In the genomic region with DNA sequence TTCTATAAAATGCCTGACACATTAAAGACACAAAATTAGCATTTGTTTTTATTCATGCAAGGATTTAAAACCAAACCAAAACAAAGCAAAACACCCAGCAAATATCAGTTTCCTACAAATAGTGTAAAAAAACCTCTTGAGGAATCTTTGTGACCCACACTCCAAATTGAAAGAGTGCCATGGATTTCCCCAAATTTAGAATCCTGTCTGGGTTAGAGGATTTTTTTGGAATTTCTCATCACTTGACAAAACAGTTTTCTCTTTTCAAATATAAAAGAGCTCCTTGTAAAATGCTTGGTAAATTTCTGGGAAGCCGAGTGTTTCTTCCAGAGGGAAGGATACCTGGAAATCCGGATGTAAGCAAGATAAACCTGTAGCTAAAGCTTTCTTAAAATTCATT, we compare ENCODE assay signal across 14 cellular contexts. TPM values are rescaled to one million over a fixed set of nuclear protein-coding genes. Genes with fewer than 3 reads are reported as not detected.
DNase-seq lines count a peak whose midpoint lies in the region; ATAC-seq, FAIRE-seq and TF ChIP-seq lines count a peak whose summit lies in the region.
"Had no signal": no experiment of that assay in that cellular context is flagged by ENCODE, and none has a peak within 500 bp of the region (broad histone marks: within the 10 kb centered on the region; RNA-seq: fewer than 3 reads in every experiment).

No MANE protein-coding gene starts in this region.

- no peak overlapping the region for H3K4me3 Mint-ChIP-seq in activated naive CD4-positive, alpha-beta T cell treated with anti-CD3 and anti-CD28 coated beads, Interleukin-2, amount 10 ng/mL, durations not matched to agents 7 days and 5 days

- no peak overlapping the region for H3K27ac Mint-ChIP-seq in activated naive CD4-positive, alpha-beta T cell treated with anti-CD3 and anti-CD28 coated beads, Interleukin-2, amount 10 ng/mL, durations not matched to agents 7 days and 5 days
- H3K27ac Mint-ChIP-seq: stimulated activated naive B cell treated with anti-CD40 and anti-IgM and Interleukin-4, amounts not matched to agents 10 μg/mL and 1 μg/mL and 100 μg/mL, for 72 hours had no signal

- H3K9me3 ChIP-seq in A549 = no peaks in the 10 kb centered on the region
- no peaks in the 10 kb centered on the region for H3K9me3 ChIP-seq in SJSA1 (replicated peaks)
- no peaks in the 10 kb centered on the region for H3K9me3 ChIP-seq in ovary

- TF ChIP-seq EP300 in A549 (IDR thresholded peaks at IDR 0.05) (no peak), ovary (IDR thresholded peaks at IDR 0.05) (no peak)

- H3K27me3 Mint-ChIP-seq in activated naive CD4-positive, alpha-beta T cell treated with anti-CD3 and anti-CD28 coated beads, Interleukin-2, amount 10 ng/mL, durations not matched to agents 7 days and 5 days = peaks cover 68% of the 10 kb centered on the region

- FAIRE-seq in A549 (lab: Jason Lieb, UNC) = no peak

- DNase-seq in A549 (ENCODE audit: low read depth in 1 of 2, low spot score in 1 of 2) (no peak), SJSA1 (ENCODE audit: low read depth in 1 of 2, low spot score in 2 of 2) (peak in 1 of 2 experiments; percentile 14), fibroblast of the aortic adventitia (ENCODE audit: low read depth) (peak; percentile 72), ovary (no peak), RWPE1 (ENCODE audit: low spot score) (no peak), SKM-1 treated with dmso at 0.1 percent for 144 hours (lab: John Stamatoyannopoulos, UW; ENCODE audit: unreplicated experiment) (no peak)
- DNase-seq in activated naive CD4-positive, alpha-beta T cell treated with anti-CD3 and anti-CD28 coated beads, Interleukin-2, amount 10 ng/mL, durations not matched to agents 7 days and 5 days = no peak
- DNase-seq: AML-193; cerebellar nuclear complex; DMS79 treated with DMSO at 0.1 percent for 48 hours; NCI-H226; SHP77 treated with DMSO at 0.1 percent for 48 hours; stimulated activated naive B cell treated with anti-CD40 and anti-IgM and Interleukin-4, amounts not matched to agents 10 μg/mL and 1 μg/mL and 100 μg/mL, for 72 hours had no signal

- no peak overlapping the region for H3K4me3 ChIP-seq in A549
- peak overlapping the region; percentile 74 for H3K4me3 ChIP-seq in SJSA1
- peak overlapping the region; percentile 72 for H3K4me3 ChIP-seq in fibroblast of the aortic adventitia (ENCODE audit: low read depth, low read length)
- peak overlapping the region; percentile 78 for H3K4me3 ChIP-seq in ovary

- H3K27me3 ChIP-seq in SJSA1 (replicated peaks) (no peaks in the 10 kb centered on the region), ovary (no peaks in the 10 kb centered on the region)

- peaks cover 28% of the 10 kb centered on the region for H3K36me3 ChIP-seq in SJSA1
- no peaks in the 10 kb centered on the region for H3K36me3 ChIP-seq in ovary

- 77% methylated on average over 2 of the region's 2 CpGs for WGBS in A549 (ENCODE audit: missing lambda C conversion rate)
- WGBS in ovary, 3 donors = 7 to 11% (median 9%) methylated on average over 2 of the region's 2 CpGs

- POLR2A ChIA-PET in A549 (lab: Yijun Ruan, JAX) = interaction anchor here (0.7 kb wide), 2 partner anchors 101 to 147 kb away, joined by 4 to 6 read pairs; no protein-coding TSS in a partner anchor
- POLR2A ChIA-PET in RWPE1 (lab: Yijun Ruan, JAX; ENCODE audit: low non-redundant PET) = no interaction called here

- H3K4me1 ChIP-seq in A549 (peaks cover 48% of the 10 kb centered on the region), SJSA1 (replicated peaks) (peaks cover 32% of the 10 kb centered on the region), ovary (ENCODE audit: insufficient read depth) (no peaks in the 10 kb centered on the region)

- TF ChIP-seq POLR2A in A549 (IDR thresholded peaks at IDR 0.05; ENCODE audit: low read length) (no peak), ovary (IDR thresholded peaks at IDR 0.05) (no peak)

- peak overlapping the region; percentile 85; the same call in 2 of the 3 replicates for H3K4me2 ChIP-seq in A549

- ATAC-seq in A549 (no peak), HG03520 (IDR thresholded peaks at IDR 0.05; ENCODE audit: unreplicated experiment) (no peak)
- ATAC-seq: stimulated activated naive B cell treated with anti-CD40 and anti-IgM and Interleukin-4, amounts not matched to agents 10 μg/mL and 1 μg/mL and 100 μg/mL, for 72 hours had no signal

- H3K36me3 Mint-ChIP-seq in activated naive CD4-positive, alpha-beta T cell treated with anti-CD3 and anti-CD28 coated beads, Interleukin-2, amount 10 ng/mL, durations not matched to agents 7 days and 5 days = no peaks in the 10 kb centered on the region
- H3K36me3 Mint-ChIP-seq: stimulated activated naive B cell treated with anti-CD40 and anti-IgM and Interleukin-4, amounts not matched to agents 10 μg/mL and 1 μg/mL and 100 μg/mL, for 72 hours had no signal

- no peaks in the 10 kb centered on the region for H3K9me3 Mint-ChIP-seq in activated naive CD4-positive, alpha-beta T cell treated with anti-CD3 and anti-CD28 coated beads, Interleukin-2, amount 10 ng/mL, durations not matched to agents 7 days and 5 days
- H3K9me3 Mint-ChIP-seq: stimulated activated naive B cell treated with anti-CD40 and anti-IgM and Interleukin-4, amounts not matched to agents 10 μg/mL and 1 μg/mL and 100 μg/mL, for 72 hours had no signal

- intact Hi-C loops in ovary (cut with DNase I) = loop anchor here in 1 of 4 donors (10.0 kb wide), 1 partner anchor 1227 kb away; no protein-coding TSS in a partner anchor

- H3K27ac ChIP-seq in A549 (peak overlapping the region; percentile 82 to 92; a peak in 4 of 6 replicates), SJSA1 (peak overlapping the region; percentile 96), ovary (peak overlapping the region; percentile 77 to 92), RWPE1 (no peak overlapping the region)

- CTCF ChIA-PET in A549 (lab: Yijun Ruan, JAX) (interaction anchor here (2.3 kb wide), 1 partner anchor 482 kb away, joined by 7 read pairs; no protein-coding TSS in a partner anchor), RWPE1 (lab: Yijun Ruan, JAX) (interaction anchor here (0.6 kb wide), 1 partner anchor 202 kb away, joined by 3 read pairs; no protein-coding TSS in a partner anchor)
- CTCF ChIA-PET in activated naive CD4-positive, alpha-beta T cell treated with anti-CD3 and anti-CD28 coated beads, Interleukin-2, amount 10 ng/mL, durations not matched to agents 7 days and 5 days (lab: Charles Lee) = no interaction called here

- TF ChIP-seq CTCF in A549 (IDR thresholded peaks at IDR 0.05) = no peak
- TF ChIP-seq CTCF in fibroblast of the aortic adventitia (IDR thresholded peaks at IDR 0.05; ENCODE audit: insufficient read depth, low read length) = no peak
- TF ChIP-seq CTCF in ovary (IDR thresholded peaks at IDR 0.05) = no peak
- no peak for TF ChIP-seq CTCF in RWPE1 (conservative IDR thresholded peaks at IDR 0.05; ENCODE audit: low read depth)

- peaks cover 14% of the 10 kb centered on the region for H3K4me1 Mint-ChIP-seq in activated naive CD4-positive, alpha-beta T cell treated with anti-CD3 and anti-CD28 coated beads, Interleukin-2, amount 10 ng/mL, durations not matched to agents 7 days and 5 days

- no peak for TF ChIP-seq RAD21 in A549 (conservative IDR thresholded peaks at IDR 0.05 in 1 of 2, IDR thresholded peaks at IDR 0.05 in 1 of 2)

TF ChIP-seq in A549, 52 proteins besides CTCF, POLR2A, EP300 and RAD21 (continues in another document):
- TF ChIP-seq HOXA7 (CRISPR knock-in tag; IDR thresholded peaks at IDR 0.05) (no peak), CEBPB (IDR thresholded peaks at IDR 0.05) (no peak), CHD2 (IDR thresholded peaks at IDR 0.05; ENCODE audit: low read length, partially characterized antibody) (no peak), BHLHE40 (IDR thresholded peaks at IDR 0.05; ENCODE audit: low read depth, low read length) (no peak), REST (IDR thresholded peaks at IDR 0.05) (no peak), SREBF2 (IDR thresholded peaks at IDR 0.05) (no peak), NR3C1 (IDR thresholded peaks at IDR 0.05) (no peak), NPAS2 (CRISPR knock-in tag; IDR thresholded peaks at IDR 0.05; ENCODE audit: borderline replicate concordance) (no peak), CBX2 (IDR thresholded peaks at IDR 0.05; ENCODE audit: borderline replicate concordance, low read depth) (no peak)

RNA-seq across cellular contexts. Expression of gene FN1, which starts 1.7 kb away (rescaled TPM):
- polyA plus RNA-seq in A549 (2011; rRNA removed) (500 and 982 TPM in 2 replicates), A549 (2017; fragmentation: RNase III; extraction: RNeasy Plus Mini Kit Qiagen cat#74134 plus additional on column Dnase treatment) (157 to 223 TPM (median 203 TPM) in 3 replicates), ovary (100 to 1,000 TPM; 550 to 979 TPM)
- polyA plus RNA-seq in A549 (2012; cell fraction: cytosol; rRNA removed) = 90.1 and 100 TPM in 2 replicates
- polyA plus RNA-seq in A549 (2012; cell fraction: nucleus; rRNA removed) = 388 and 415 TPM in 2 replicates
- 1,062 and 1,397 TPM in 2 replicates for polyA minus RNA-seq in A549 (2011; rRNA and poly(A)+ RNA removed)
- total RNA-seq in SJSA1 (2014; rRNA removed; shearing (Covaris generic)) = 498 and 887 TPM in 2 replicates
- total RNA-seq in fibroblast of the aortic adventitia (ENCODE audit: low replicate concordance) (3,314 and 7,235 TPM in 2 replicates), ovary (100 to 1,000 TPM in 6 of 7 donors, 10 to 100 TPM in 1; 96.3 to 438 (median 208) TPM)
